In the genomic region with DNA sequence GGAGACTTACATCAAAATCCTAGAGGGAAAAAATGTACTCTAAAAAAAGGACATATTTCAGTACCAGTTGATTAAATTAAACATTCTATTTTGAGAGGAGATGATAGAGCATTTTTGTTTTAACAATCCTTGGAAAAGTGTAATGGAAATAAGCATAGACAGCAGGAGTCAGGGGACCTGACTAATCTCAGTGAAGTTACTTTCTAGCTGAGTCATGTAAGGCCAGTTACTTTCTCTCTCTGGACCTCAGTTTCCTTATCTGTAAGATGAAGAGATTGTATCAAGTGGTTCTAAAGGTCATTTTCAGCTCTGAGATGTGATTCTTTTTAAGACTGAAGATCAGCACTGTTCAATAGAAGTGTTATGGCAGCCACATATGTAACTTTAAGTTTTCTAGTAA, we compare ENCODE assay signal across 20 cellular contexts. TPM values are rescaled to one million over a fixed set of nuclear protein-coding genes. Genes with fewer than 3 reads are reported as not detected.
DNase-seq lines count a peak whose midpoint lies in the region; ATAC-seq and TF ChIP-seq lines count a peak whose summit lies in the region.
"Had no signal": no experiment of that assay in that cellular context is flagged by ENCODE, and none has a peak within 500 bp of the region (broad histone marks: within the 10 kb centered on the region; RNA-seq: fewer than 3 reads in every experiment).

No MANE protein-coding gene starts in this region.

- no peaks in the 10 kb centered on the region for H3K36me3 ChIP-seq in ovary
- H3K36me3 ChIP-seq: right atrium auricular region, transverse colon had no signal

- no peak for DNase-seq in activated naive CD8-positive, alpha-beta T cell treated with anti-CD3 and anti-CD28 coated beads, Interleukin-2, amount 50 U/mL, for 24 hours
- DNase-seq in activated naive CD8-positive, alpha-beta T cell treated with anti-CD3 and anti-CD28 coated beads for 36 hours: no peak
- DNase-seq in fibroblast of mammary gland (ENCODE audit: low read depth) (peak; percentile 30), renal cortical epithelial cell (ENCODE audit: low read depth) (peak; percentile 9), ovary (no peak)
- DNase-seq: activated CD4-positive, CD25-positive, alpha-beta regulatory T cell; activated CD8-positive, alpha-beta memory T cell treated with anti-CD3 and anti-CD28 coated beads for 24 hours; activated naive CD8-positive, alpha-beta T cell treated with anti-CD3 and anti-CD28 coated beads, Interleukin-2, amount 10 ng/mL, durations not matched to agents 7 days and 5 days; CD4-positive, CD25-positive, alpha-beta regulatory T cell; central memory CD4-positive, alpha-beta T cell; effector CD8-positive, alpha-beta T cell; kidney glomerular epithelial cell; OCI-M1; stimulated activated naive B cell treated with anti-CD40 and anti-IgM and Interleukin-4, amounts not matched to agents 10 μg/mL and 1 μg/mL and 100 μg/mL, for 72 hours; transverse colon had no signal

- H3K9me3 Mint-ChIP-seq in activated naive CD8-positive, alpha-beta T cell treated with anti-CD3 and anti-CD28 coated beads, Interleukin-2, amount 50 U/mL, for 24 hours: no peaks in the 10 kb centered on the region
- no peaks in the 10 kb centered on the region for H3K9me3 Mint-ChIP-seq in activated naive CD8-positive, alpha-beta T cell treated with anti-CD3 and anti-CD28 coated beads for 36 hours
- H3K9me3 Mint-ChIP-seq in activated T-helper 17 cell treated with anti-CD3 and anti-CD28 coated beads, Interleukin-2, amount 50 U/mL, for 72 hours: no peaks in the 10 kb centered on the region
- H3K9me3 Mint-ChIP-seq: activated naive CD8-positive, alpha-beta T cell treated with anti-CD3 and anti-CD28 coated beads, Interleukin-2, amount 10 ng/mL, durations not matched to agents 7 days and 5 days; CD4-positive, CD25-positive, alpha-beta regulatory T cell; neural crest cell; stimulated activated naive B cell treated with anti-CD40 and anti-IgM and Interleukin-4, amounts not matched to agents 10 μg/mL and 1 μg/mL and 100 μg/mL, for 72 hours had no signal

- H3K27ac ChIP-seq in ovary: no peak overlapping the region
- H3K27ac ChIP-seq: right atrium auricular region, transverse colon had no signal

- H3K4me1 ChIP-seq in ovary (ENCODE audit: insufficient read depth): no peaks in the 10 kb centered on the region

- peaks cover 3% of the 10 kb centered on the region for H3K36me3 Mint-ChIP-seq in activated naive CD8-positive, alpha-beta T cell treated with anti-CD3 and anti-CD28 coated beads, Interleukin-2, amount 50 U/mL, for 24 hours (ENCODE audit: low read depth)
- H3K36me3 Mint-ChIP-seq in activated naive CD8-positive, alpha-beta T cell treated with anti-CD3 and anti-CD28 coated beads for 36 hours: peaks cover 7% of the 10 kb centered on the region
- peaks cover 5% of the 10 kb centered on the region for H3K36me3 Mint-ChIP-seq in activated T-helper 17 cell treated with anti-CD3 and anti-CD28 coated beads, Interleukin-2, amount 50 U/mL, for 72 hours (ENCODE audit: low read depth)

- no peaks in the 10 kb centered on the region for H3K27me3 Mint-ChIP-seq in activated naive CD8-positive, alpha-beta T cell treated with anti-CD3 and anti-CD28 coated beads, Interleukin-2, amount 50 U/mL, for 24 hours
- no peaks in the 10 kb centered on the region for H3K27me3 Mint-ChIP-seq in activated naive CD8-positive, alpha-beta T cell treated with anti-CD3 and anti-CD28 coated beads for 36 hours
- H3K27me3 Mint-ChIP-seq in activated T-helper 17 cell treated with anti-CD3 and anti-CD28 coated beads, Interleukin-2, amount 50 U/mL, for 72 hours: no peaks in the 10 kb centered on the region
- H3K27me3 Mint-ChIP-seq: activated naive CD8-positive, alpha-beta T cell treated with anti-CD3 and anti-CD28 coated beads, Interleukin-2, amount 10 ng/mL, durations not matched to agents 7 days and 5 days; CD4-positive, CD25-positive, alpha-beta regulatory T cell; stimulated activated naive B cell treated with anti-CD40 and anti-IgM and Interleukin-4, amounts not matched to agents 10 μg/mL and 1 μg/mL and 100 μg/mL, for 72 hours had no signal

- no peaks in the 10 kb centered on the region for H3K27me3 ChIP-seq in ovary
- H3K27me3 ChIP-seq: right atrium auricular region, transverse colon had no signal

- no peak for TF ChIP-seq EP300 in ovary (IDR thresholded peaks at IDR 0.05)

- H3K9me3 ChIP-seq in ovary: no peaks in the 10 kb centered on the region
- H3K9me3 ChIP-seq: right atrium auricular region, transverse colon had no signal

- no peak overlapping the region for H3K4me3 Mint-ChIP-seq in activated naive CD8-positive, alpha-beta T cell treated with anti-CD3 and anti-CD28 coated beads, Interleukin-2, amount 50 U/mL, for 24 hours
- H3K4me3 Mint-ChIP-seq in activated naive CD8-positive, alpha-beta T cell treated with anti-CD3 and anti-CD28 coated beads for 36 hours: no peak overlapping the region
- H3K4me3 Mint-ChIP-seq in activated T-helper 17 cell treated with anti-CD3 and anti-CD28 coated beads, Interleukin-2, amount 50 U/mL, for 72 hours: no peak overlapping the region
- H3K4me3 Mint-ChIP-seq: activated naive CD8-positive, alpha-beta T cell treated with anti-CD3 and anti-CD28 coated beads, Interleukin-2, amount 10 ng/mL, durations not matched to agents 7 days and 5 days; CD4-positive, CD25-positive, alpha-beta regulatory T cell; neural crest cell; stimulated activated naive B cell treated with anti-CD40 and anti-IgM and Interleukin-4, amounts not matched to agents 10 μg/mL and 1 μg/mL and 100 μg/mL, for 72 hours had no signal

- intact Hi-C loops in ovary (cut with DNase I): no loop called here

- no peak overlapping the region for H3K27ac Mint-ChIP-seq in activated naive CD8-positive, alpha-beta T cell treated with anti-CD3 and anti-CD28 coated beads, Interleukin-2, amount 50 U/mL, for 24 hours
- no peak overlapping the region for H3K27ac Mint-ChIP-seq in activated naive CD8-positive, alpha-beta T cell treated with anti-CD3 and anti-CD28 coated beads for 36 hours
- no peak overlapping the region for H3K27ac Mint-ChIP-seq in activated T-helper 17 cell treated with anti-CD3 and anti-CD28 coated beads, Interleukin-2, amount 50 U/mL, for 72 hours
- H3K27ac Mint-ChIP-seq: activated naive CD8-positive, alpha-beta T cell treated with anti-CD3 and anti-CD28 coated beads, Interleukin-2, amount 10 ng/mL, durations not matched to agents 7 days and 5 days; CD4-positive, CD25-positive, alpha-beta regulatory T cell; stimulated activated naive B cell treated with anti-CD40 and anti-IgM and Interleukin-4, amounts not matched to agents 10 μg/mL and 1 μg/mL and 100 μg/mL, for 72 hours had no signal

- H3K4me3 ChIP-seq in fibroblast of mammary gland (ENCODE audit: control insufficient read depth, low read depth, low read length): no peak overlapping the region
- H3K4me3 ChIP-seq in ovary: no peak overlapping the region
- H3K4me3 ChIP-seq: right atrium auricular region, transverse colon had no signal

- TF ChIP-seq CTCF in fibroblast of mammary gland (conservative IDR thresholded peaks at IDR 0.05; ENCODE audit: control insufficient read depth, insufficient read depth, low read depth, low read length) (no peak), ovary (IDR thresholded peaks at IDR 0.05) (no peak)

- peak; percentile 49 for ATAC-seq in activated naive CD8-positive, alpha-beta T cell treated with anti-CD3 and anti-CD28 coated beads, Interleukin-2, amount 50 U/mL, for 24 hours
- ATAC-seq in activated T-helper 17 cell treated with anti-CD3 and anti-CD28 coated beads, Interleukin-2, amount 50 U/mL, for 72 hours (replicated peaks): peak; percentile 42
- no peak for ATAC-seq in HG03097 (IDR thresholded peaks at IDR 0.05; ENCODE audit: low FRiP score, unreplicated experiment)
- no peak for ATAC-seq in HG02970 (IDR thresholded peaks at IDR 0.05; ENCODE audit: low FRiP score, unreplicated experiment)
- ATAC-seq: stimulated activated naive B cell treated with anti-CD40 and anti-IgM and Interleukin-4, amounts not matched to agents 10 μg/mL and 1 μg/mL and 100 μg/mL, for 72 hours had no signal

- no peak for TF ChIP-seq POLR2A in ovary (IDR thresholded peaks at IDR 0.05)

- H3K4me1 Mint-ChIP-seq in activated naive CD8-positive, alpha-beta T cell treated with anti-CD3 and anti-CD28 coated beads, Interleukin-2, amount 50 U/mL, for 24 hours: peaks cover 10% of the 10 kb centered on the region
- H3K4me1 Mint-ChIP-seq in activated naive CD8-positive, alpha-beta T cell treated with anti-CD3 and anti-CD28 coated beads for 36 hours: peaks cover 9% of the 10 kb centered on the region
- H3K4me1 Mint-ChIP-seq in activated T-helper 17 cell treated with anti-CD3 and anti-CD28 coated beads, Interleukin-2, amount 50 U/mL, for 72 hours: peaks cover 5% of the 10 kb centered on the region
- H3K4me1 Mint-ChIP-seq: activated naive CD8-positive, alpha-beta T cell treated with anti-CD3 and anti-CD28 coated beads, Interleukin-2, amount 10 ng/mL, durations not matched to agents 7 days and 5 days; neural crest cell had no signal

RNA-seq across cellular contexts. Expression of a gene that starts 44.1 kb away (rescaled TPM):
- 10 to 100 TPM; 31.5 to 33.7 TPM for total RNA-seq in activated naive CD8-positive, alpha-beta T cell treated with anti-CD3 and anti-CD28 coated beads for 36 hours
- 10 to 100 TPM; 35.2 to 46.9 TPM for total RNA-seq in activated T-helper 17 cell treated with anti-CD3 and anti-CD28 coated beads, Interleukin-2, amount 50 U/mL, for 72 hours
- total RNA-seq in renal cortical epithelial cell: 33.2 and 49.7 TPM in 2 replicates
- total RNA-seq in ovary: 10 to 100 TPM; 15.8 to 48.2 (median 23.6) TPM
- polyA plus RNA-seq in ovary: 10 to 100 TPM in 1 of 2 donors, 1 to 10 TPM in 1; 7.8 to 17.6 TPM

RNA-seq across cellular contexts. Expression of a gene that starts 44.4 kb away (rescaled TPM):
- total RNA-seq in activated naive CD8-positive, alpha-beta T cell treated with anti-CD3 and anti-CD28 coated beads for 36 hours: 10 to 100 TPM; 46.0 to 50.3 TPM
- 10 to 100 TPM; 45.4 to 56.2 TPM for total RNA-seq in activated T-helper 17 cell treated with anti-CD3 and anti-CD28 coated beads, Interleukin-2, amount 50 U/mL, for 72 hours
- total RNA-seq in renal cortical epithelial cell: 35.1 and 39.0 TPM in 2 replicates
- total RNA-seq in ovary: 10 to 100 TPM; 14.8 to 34.8 (median 26.9) TPM
- 10 to 100 TPM; 28.8 to 44.7 TPM for polyA plus RNA-seq in ovary

Comparison
In these comparisons a context has a peak if more than half of its experiments do, and no peak if none do; other contexts are left out.
1. ATAC-seq: peak in activated naive CD8-positive, alpha-beta T cell treated with anti-CD3 and anti-CD28 coated beads, Interleukin-2, amount 50 U/mL, for 24 hours (single experiment) and activated T-helper 17 cell treated with anti-CD3 and anti-CD28 coated beads, Interleukin-2, amount 50 U/mL, for 72 hours (single experiment); none in HG03097 (single experiment) and HG02970 (single experiment).
2. DNase-seq: peak in fibroblast of mammary gland (single experiment) and renal cortical epithelial cell (single experiment); none in activated naive CD8-positive, alpha-beta T cell treated with anti-CD3 and anti-CD28 coated beads, Interleukin-2, amount 50 U/mL, for 24 hours (single experiment), activated naive CD8-positive, alpha-beta T cell treated with anti-CD3 and anti-CD28 coated beads for 36 hours (single experiment) and ovary (0 of 5).